Comparison of ENCODE assay signal across 8 cellular contexts in the genomic region with DNA sequence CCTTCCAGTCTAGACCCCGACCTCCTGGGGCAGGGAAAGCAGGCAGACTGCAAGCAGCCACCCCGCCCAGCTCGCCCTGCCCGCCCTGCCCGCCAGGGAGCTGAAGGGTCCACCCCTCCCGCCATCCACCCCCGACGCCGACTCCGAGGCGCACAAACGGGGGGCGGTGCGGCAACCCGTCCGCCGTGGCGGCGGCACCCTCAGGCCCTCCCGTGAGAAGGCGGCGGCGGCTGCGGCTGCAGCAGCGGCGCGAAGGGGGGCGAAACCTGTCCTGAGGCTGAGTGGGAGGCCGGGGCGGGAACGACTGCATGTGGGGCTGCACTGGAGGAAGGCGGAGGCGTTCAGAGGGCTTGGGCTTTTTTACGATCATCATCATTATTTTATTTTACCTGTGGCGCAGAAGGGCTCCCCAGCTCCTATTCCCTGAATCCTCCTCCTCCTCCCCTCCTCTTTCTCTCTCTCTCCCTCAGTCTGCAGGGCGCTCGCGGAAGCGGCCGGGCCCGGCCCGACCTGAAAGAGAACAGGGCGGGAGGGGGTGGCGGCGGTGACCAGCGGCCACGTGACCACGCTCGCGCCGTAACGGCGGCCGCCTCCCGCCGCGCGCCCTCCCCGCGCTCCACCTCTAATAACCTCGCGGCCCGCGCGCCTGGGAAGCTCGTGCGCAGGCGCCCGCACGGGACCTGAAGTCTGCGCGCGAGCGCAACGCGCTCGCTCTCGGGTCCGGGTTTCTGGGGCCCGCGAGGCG. TPM values are rescaled to one million over a fixed set of nuclear protein-coding genes. Genes with fewer than 3 reads are reported as not detected.
DNase-seq lines count a peak whose midpoint lies in the region; ATAC-seq and TF ChIP-seq lines count a peak whose summit lies in the region.

TSS of gene TBC1D5 (minus strand) at position 540 of the 745 bp plus-strand sequence. CDS start 234,061 bp downstream, outside the sequence.

- peaks cover 0 to 4% (median 0%) of the 10 kb centered on the region in 11 experiments; a peak in 1 of 22 replicates for H4K20me1 ChIP-seq in BLaER1 treated with 17β-estradiol and CSF1 and Interleukin-3, amounts not matched to agents 10 nM and 100 nM

- intact Hi-C loops in lower lobe of right lung (cut with DNase I) = no loop called here

- DNase-seq in NCI-H69 (lab: John Stamatoyannopoulos, UW) = peak; percentile 98
- peak; percentile 91 to 94 for DNase-seq in activated CD4-positive, alpha-beta T cell treated with anti-CD3 and anti-CD28 coated beads, Interleukin-2, amount 50 U/mL, for 48 hours
- peak; percentile 98 for DNase-seq in lower lobe of right lung
- peak; percentile 82 to 93 (median 87) for DNase-seq in stimulated activated CD4-positive, alpha-beta T cell treated with anti-CD3 and anti-CD28 coated beads, TNF-alpha, amount 100 ng/mL, for 24 hours (ENCODE audit: low read depth in 3 of 3)

- peak within 1 kb of the TSS; percentile 93 to 98 (median 97) for H3K9ac ChIP-seq in BLaER1 treated with 17β-estradiol and CSF1 and Interleukin-3, amounts not matched to agents 10 nM and 100 nM
- peak within 1 kb of the TSS; percentile 87 to 98 for H3K9ac ChIP-seq in duodenal mucosa (ENCODE audit: low read depth in 1 of 2, low read length in 2 of 2)

- peak within 1 kb of the TSS; percentile 80 to 94 (median 88) for H3K4me2 ChIP-seq in BLaER1 treated with 17β-estradiol and CSF1 and Interleukin-3, amounts not matched to agents 10 nM and 100 nM

- no peak for TF ChIP-seq CTCF in lower lobe of right lung (IDR thresholded peaks at IDR 0.05)

- H3K9me3 ChIP-seq in BLaER1 treated with 17β-estradiol and CSF1 and Interleukin-3, amounts not matched to agents 10 nM and 100 nM (replicated peaks in 1 of 11) = no peaks in the 10 kb centered on the region
- H3K9me3 ChIP-seq in duodenal mucosa (ENCODE audit: control insufficient read depth in 1 of 2, low read length in 2 of 2) (no peaks in the 10 kb centered on the region), lower lobe of right lung (no peaks in the 10 kb centered on the region)

- peaks cover 0 to 6% (median 0%) of the 10 kb centered on the region in 11 experiments; a peak in 1 of 22 replicates for H3K36me3 ChIP-seq in BLaER1 treated with 17β-estradiol and CSF1 and Interleukin-3, amounts not matched to agents 10 nM and 100 nM
- no peaks in the 10 kb centered on the region for H3K36me3 ChIP-seq in duodenal mucosa (ENCODE audit: control insufficient read depth in 1 of 2, insufficient read depth in 2 of 2, low read length in 2 of 2)
- no peaks in the 10 kb centered on the region for H3K36me3 ChIP-seq in lower lobe of right lung

- H3K4me3 ChIP-seq in BLaER1 treated with 17β-estradiol and CSF1 and Interleukin-3, amounts not matched to agents 10 nM and 100 nM = peak within 1 kb of the TSS; percentile 68 to 88 (median 77)
- H3K4me3 ChIP-seq in duodenal mucosa (ENCODE audit: low read depth in 1 of 2, low read length in 2 of 2) = peak within 1 kb of the TSS; percentile 92 to 96
- peak within 1 kb of the TSS; percentile 90 for H3K4me3 ChIP-seq in lower lobe of right lung

- ATAC-seq in GM19324 (IDR thresholded peaks at IDR 0.05; ENCODE audit: low FRiP score, unreplicated experiment) = peak; percentile 86
- ATAC-seq in HG03460 (IDR thresholded peaks at IDR 0.05; ENCODE audit: unreplicated experiment) = peak; percentile 67
- peak; percentile 97 to 98 for ATAC-seq in lower lobe of right lung

- H3K27ac ChIP-seq in BLaER1 treated with 17β-estradiol and CSF1 and Interleukin-3, amounts not matched to agents 10 nM and 100 nM = peak within 1 kb of the TSS; percentile 95 to 99 (median 98)
- peak within 1 kb of the TSS; percentile 96 for H3K27ac ChIP-seq in duodenal mucosa (ENCODE audit: low read depth, low read length)
- H3K27ac ChIP-seq in lower lobe of right lung = peak within 1 kb of the TSS; percentile 98

- peaks cover 39 to 52% (median 47%) of the 10 kb centered on the region in 10 experiments for H3K4me1 ChIP-seq in BLaER1 treated with 17β-estradiol and CSF1 and Interleukin-3, amounts not matched to agents 10 nM and 100 nM
- H3K4me1 ChIP-seq in duodenal mucosa (ENCODE audit: control insufficient read depth in 1 of 2, insufficient read depth in 2 of 2, low read length in 2 of 2) = peaks cover 26 to 32% of the 10 kb centered on the region in 2 donors
- peaks cover 32% of the 10 kb centered on the region for H3K4me1 ChIP-seq in lower lobe of right lung

- no peaks in the 10 kb centered on the region for H3K27me3 ChIP-seq in BLaER1 treated with 17β-estradiol and CSF1 and Interleukin-3, amounts not matched to agents 10 nM and 100 nM
- H3K27me3 ChIP-seq in duodenal mucosa (ENCODE audit: control insufficient read depth in 1 of 2, insufficient read depth in 2 of 2, low read length in 2 of 2) = no peaks in the 10 kb centered on the region
- H3K27me3 ChIP-seq in lower lobe of right lung (ENCODE audit: low read depth) = no peaks in the 10 kb centered on the region

RNA-seq across cellular contexts. Expression of gene TBC1D5, which starts in this region (rescaled TPM):
- 75.6 TPM for total RNA-seq in lower lobe of right lung

Comparison
In these comparisons a context has a peak if more than half of its experiments do, and no peak if none do; other contexts are left out.
1. Peak in every context shown above with its lines: DNase-seq, ATAC-seq, H3K4me3 ChIP-seq and H3K27ac ChIP-seq.